Comparison of ENCODE assay signal across 1 cellular context in the genomic region with DNA sequence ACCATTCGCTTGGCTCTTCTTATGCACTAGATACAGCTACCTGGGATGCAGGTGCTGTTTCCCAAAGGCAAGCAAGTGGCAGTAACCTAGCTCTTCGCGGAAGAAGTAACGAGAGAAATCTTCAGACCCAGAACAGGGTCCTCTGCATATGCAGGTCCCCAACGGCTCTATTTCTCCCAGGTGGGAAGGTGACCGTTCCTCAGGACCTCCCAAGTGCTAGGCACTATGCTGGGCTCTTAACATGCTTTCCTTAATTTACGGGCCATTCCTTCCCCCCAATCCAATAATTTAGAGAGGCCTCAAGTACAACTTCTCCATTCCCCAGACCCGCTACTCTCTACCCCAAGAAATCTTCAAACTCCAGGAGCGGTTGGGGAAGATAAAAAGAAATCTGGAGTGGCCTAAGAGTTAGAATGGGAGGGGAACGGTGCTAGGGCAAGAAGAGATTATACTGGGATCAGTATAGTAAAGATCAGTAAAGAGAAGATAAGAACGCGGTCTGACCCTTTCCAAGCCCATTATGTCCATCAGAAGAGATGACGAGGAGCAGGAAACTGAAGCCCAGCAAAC.
TF ChIP-seq lines count a peak whose summit lies in the region.

No MANE protein-coding gene starts in this region.

TF ChIP-seq in K562, 482 proteins besides CTCF, POLR2A, EP300 and RAD21:
- 0 out of 2 replicates have a peak, but pooled peaks have one; percentile 19 for TF ChIP-seq HDAC2 (IDR thresholded peaks at IDR 0.05)
- no peak for TF ChIP-seq TARDBP (IDR thresholded peaks at IDR 0.05)
- TF ChIP-seq SRF (CRISPR knock-in tag; IDR thresholded peaks at IDR 0.05): 0 out of 4 replicates have a peak, but pooled peaks of 1 of the 2 experiments have one; percentile 38
- TF ChIP-seq ZNF140 (CRISPR knock-in tag; IDR thresholded peaks at IDR 0.05): no peak
- 0 out of 2 replicates have a peak, but pooled peaks have one; percentile 51 for TF ChIP-seq ESRRB (CRISPR knock-in tag; IDR thresholded peaks at IDR 0.05; ENCODE audit: borderline replicate concordance)
- TF ChIP-seq ZNF324 (CRISPR knock-in tag; IDR thresholded peaks at IDR 0.05): no peak
- TF ChIP-seq ETS2 (tag; IDR thresholded peaks at IDR 0.05; ENCODE audit: borderline replicate concordance, poor library complexity, severe bottlenecking): no peak
- peak in 1 of 2 experiments; percentile 53; a peak in 1 of 4 replicates for TF ChIP-seq RCOR1 (IDR thresholded peaks at IDR 0.05; ENCODE audit: borderline replicate concordance in 1 of 2, low read depth in 2 of 2, low read length in 2 of 2)
- TF ChIP-seq GATAD2B (IDR thresholded peaks at IDR 0.05; ENCODE audit: borderline replicate concordance): 0 out of 2 replicates have a peak, but pooled peaks have one; percentile 43
- 0 out of 2 replicates have a peak, but pooled peaks have one; percentile 0 for TF ChIP-seq BRD4 (IDR thresholded peaks at IDR 0.05)
- no peak for TF ChIP-seq SREBF1 (IDR thresholded peaks at IDR 0.05; ENCODE audit: borderline replicate concordance, low read depth, low read length)
- peak; percentile 69 for TF ChIP-seq CBFA2T3 (IDR thresholded peaks at IDR 0.05)
- TF ChIP-seq CBFA2T2 (conservative IDR thresholded peaks at IDR 0.05): 0 out of 2 replicates have a peak, but pooled peaks have one; percentile 17
- TF ChIP-seq, protein P1, sequence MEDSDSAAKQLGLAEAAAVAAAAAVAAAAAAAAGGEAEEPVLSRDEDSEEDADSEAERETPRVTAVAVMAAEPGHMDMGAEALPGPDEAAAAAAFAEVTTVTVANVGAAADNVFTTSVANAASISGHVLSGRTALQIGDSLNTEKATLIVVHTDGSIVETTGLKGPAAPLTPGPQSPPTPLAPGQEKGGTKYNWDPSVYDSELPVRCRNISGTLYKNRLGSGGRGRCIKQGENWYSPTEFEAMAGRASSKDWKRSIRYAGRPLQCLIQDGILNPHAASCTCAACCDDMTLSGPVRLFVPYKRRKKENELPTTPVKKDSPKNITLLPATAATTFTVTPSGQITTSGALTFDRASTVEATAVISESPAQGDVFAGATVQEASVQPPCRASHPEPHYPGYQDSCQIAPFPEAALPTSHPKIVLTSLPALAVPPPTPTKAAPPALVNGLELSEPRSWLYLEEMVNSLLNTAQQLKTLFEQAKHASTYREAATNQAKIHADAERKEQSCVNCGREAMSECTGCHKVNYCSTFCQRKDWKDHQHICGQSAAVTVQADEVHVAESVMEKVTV (CRISPR knock-in tag; IDR thresholded peaks at IDR 0.05): no peak
- TF ChIP-seq TEAD4 (IDR thresholded peaks at IDR 0.05; ENCODE audit: low read length): peak; percentile 51; the same call in 1 of the 2 replicates
- no peak for TF ChIP-seq TEAD4 (CRISPR knock-in tag; IDR thresholded peaks at IDR 0.05; ENCODE audit: borderline replicate concordance)
- TF ChIP-seq, protein P2, sequence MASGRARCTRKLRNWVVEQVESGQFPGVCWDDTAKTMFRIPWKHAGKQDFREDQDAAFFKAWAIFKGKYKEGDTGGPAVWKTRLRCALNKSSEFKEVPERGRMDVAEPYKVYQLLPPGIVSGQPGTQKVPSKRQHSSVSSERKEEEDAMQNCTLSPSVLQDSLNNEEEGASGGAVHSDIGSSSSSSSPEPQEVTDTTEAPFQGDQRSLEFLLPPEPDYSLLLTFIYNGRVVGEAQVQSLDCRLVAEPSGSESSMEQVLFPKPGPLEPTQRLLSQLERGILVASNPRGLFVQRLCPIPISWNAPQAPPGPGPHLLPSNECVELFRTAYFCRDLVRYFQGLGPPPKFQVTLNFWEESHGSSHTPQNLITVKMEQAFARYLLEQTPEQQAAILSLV (tag; IDR thresholded peaks at IDR 0.05): no peak
- peak; percentile 51 for TF ChIP-seq TAL1 (IDR thresholded peaks at IDR 0.05)
- TF ChIP-seq YBX1 (IDR thresholded peaks at IDR 0.05): no peak
- no peak for TF ChIP-seq RFX7 (CRISPR knock-in tag; IDR thresholded peaks at IDR 0.05)
- TF ChIP-seq NR2C1 (IDR thresholded peaks at IDR 0.05): peak; percentile 32; the same call in 1 of the 2 replicates
- TF ChIP-seq NR2C1 (tag; IDR thresholded peaks at IDR 0.05): no peak
- TF ChIP-seq ZNF589 (CRISPR knock-in tag; IDR thresholded peaks at IDR 0.05; ENCODE audit: low read depth): no peak
- TF ChIP-seq ZNF766 (CRISPR knock-in tag; conservative IDR thresholded peaks at IDR 0.05): peak; percentile 51; the same call in 1 of the 2 replicates
- 0 out of 4 replicates have a peak, but pooled peaks of 1 of the 2 experiments have one; percentile 25 for TF ChIP-seq HDAC1 (IDR thresholded peaks at IDR 0.05)
- TF ChIP-seq, protein P3, sequence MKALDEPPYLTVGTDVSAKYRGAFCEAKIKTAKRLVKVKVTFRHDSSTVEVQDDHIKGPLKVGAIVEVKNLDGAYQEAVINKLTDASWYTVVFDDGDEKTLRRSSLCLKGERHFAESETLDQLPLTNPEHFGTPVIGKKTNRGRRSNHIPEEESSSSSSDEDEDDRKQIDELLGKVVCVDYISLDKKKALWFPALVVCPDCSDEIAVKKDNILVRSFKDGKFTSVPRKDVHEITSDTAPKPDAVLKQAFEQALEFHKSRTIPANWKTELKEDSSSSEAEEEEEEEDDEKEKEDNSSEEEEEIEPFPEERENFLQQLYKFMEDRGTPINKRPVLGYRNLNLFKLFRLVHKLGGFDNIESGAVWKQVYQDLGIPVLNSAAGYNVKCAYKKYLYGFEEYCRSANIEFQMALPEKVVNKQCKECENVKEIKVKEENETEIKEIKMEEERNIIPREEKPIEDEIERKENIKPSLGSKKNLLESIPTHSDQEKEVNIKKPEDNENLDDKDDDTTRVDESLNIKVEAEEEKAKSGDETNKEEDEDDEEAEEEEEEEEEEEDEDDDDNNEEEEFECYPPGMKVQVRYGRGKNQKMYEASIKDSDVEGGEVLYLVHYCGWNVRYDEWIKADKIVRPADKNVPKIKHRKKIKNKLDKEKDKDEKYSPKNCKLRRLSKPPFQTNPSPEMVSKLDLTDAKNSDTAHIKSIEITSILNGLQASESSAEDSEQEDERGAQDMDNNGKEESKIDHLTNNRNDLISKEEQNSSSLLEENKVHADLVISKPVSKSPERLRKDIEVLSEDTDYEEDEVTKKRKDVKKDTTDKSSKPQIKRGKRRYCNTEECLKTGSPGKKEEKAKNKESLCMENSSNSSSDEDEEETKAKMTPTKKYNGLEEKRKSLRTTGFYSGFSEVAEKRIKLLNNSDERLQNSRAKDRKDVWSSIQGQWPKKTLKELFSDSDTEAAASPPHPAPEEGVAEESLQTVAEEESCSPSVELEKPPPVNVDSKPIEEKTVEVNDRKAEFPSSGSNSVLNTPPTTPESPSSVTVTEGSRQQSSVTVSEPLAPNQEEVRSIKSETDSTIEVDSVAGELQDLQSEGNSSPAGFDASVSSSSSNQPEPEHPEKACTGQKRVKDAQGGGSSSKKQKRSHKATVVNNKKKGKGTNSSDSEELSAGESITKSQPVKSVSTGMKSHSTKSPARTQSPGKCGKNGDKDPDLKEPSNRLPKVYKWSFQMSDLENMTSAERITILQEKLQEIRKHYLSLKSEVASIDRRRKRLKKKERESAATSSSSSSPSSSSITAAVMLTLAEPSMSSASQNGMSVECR (CRISPR knock-in tag; IDR thresholded peaks at IDR 0.05): 0 out of 2 replicates have a peak, but pooled peaks have one; percentile 2
- peak; percentile 45; the same call in 1 of the 2 replicates for TF ChIP-seq ARID1B (IDR thresholded peaks at IDR 0.05)
- TF ChIP-seq SIN3B (IDR thresholded peaks at IDR 0.05; ENCODE audit: low read depth): 0 out of 2 replicates have a peak, but pooled peaks have one; percentile 24
- TF ChIP-seq HEY1 (CRISPR knock-in tag; IDR thresholded peaks at IDR 0.05; ENCODE audit: borderline replicate concordance): no peak
- TF ChIP-seq, protein P4, sequence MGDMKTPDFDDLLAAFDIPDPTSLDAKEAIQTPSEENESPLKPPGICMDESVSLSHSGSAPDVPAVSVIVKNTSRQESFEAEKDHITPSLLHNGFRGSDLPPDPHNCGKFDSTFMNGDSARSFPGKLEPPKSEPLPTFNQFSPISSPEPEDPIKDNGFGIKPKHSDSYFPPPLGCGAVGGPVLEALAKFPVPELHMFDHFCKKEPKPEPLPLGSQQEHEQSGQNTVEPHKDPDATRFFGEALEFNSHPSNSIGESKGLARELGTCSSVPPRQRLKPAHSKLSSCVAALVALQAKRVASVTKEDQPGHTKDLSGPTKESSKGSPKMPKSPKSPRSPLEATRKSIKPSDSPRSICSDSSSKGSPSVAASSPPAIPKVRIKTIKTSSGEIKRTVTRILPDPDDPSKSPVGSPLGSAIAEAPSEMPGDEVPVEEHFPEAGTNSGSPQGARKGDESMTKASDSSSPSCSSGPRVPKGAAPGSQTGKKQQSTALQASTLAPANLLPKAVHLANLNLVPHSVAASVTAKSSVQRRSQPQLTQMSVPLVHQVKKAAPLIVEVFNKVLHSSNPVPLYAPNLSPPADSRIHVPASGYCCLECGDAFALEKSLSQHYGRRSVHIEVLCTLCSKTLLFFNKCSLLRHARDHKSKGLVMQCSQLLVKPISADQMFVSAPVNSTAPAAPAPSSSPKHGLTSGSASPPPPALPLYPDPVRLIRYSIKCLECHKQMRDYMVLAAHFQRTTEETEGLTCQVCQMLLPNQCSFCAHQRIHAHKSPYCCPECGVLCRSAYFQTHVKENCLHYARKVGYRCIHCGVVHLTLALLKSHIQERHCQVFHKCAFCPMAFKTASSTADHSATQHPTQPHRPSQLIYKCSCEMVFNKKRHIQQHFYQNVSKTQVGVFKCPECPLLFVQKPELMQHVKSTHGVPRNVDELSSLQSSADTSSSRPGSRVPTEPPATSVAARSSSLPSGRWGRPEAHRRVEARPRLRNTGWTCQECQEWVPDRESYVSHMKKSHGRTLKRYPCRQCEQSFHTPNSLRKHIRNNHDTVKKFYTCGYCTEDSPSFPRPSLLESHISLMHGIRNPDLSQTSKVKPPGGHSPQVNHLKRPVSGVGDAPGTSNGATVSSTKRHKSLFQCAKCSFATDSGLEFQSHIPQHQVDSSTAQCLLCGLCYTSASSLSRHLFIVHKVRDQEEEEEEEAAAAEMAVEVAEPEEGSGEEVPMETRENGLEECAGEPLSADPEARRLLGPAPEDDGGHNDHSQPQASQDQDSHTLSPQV (IDR thresholded peaks at IDR 0.05): no peak
- no peak for TF ChIP-seq ZNF23 (CRISPR knock-in tag; IDR thresholded peaks at IDR 0.05)
- TF ChIP-seq KDM1A (IDR thresholded peaks at IDR 0.05): peak; percentile 79 to 84; a peak in 3 of 4 replicates
- TF ChIP-seq PURB (CRISPR knock-in tag; IDR thresholded peaks at IDR 0.05; ENCODE audit: low read depth): no peak
- no peak for TF ChIP-seq MECOM (CRISPR knock-in tag; IDR thresholded peaks at IDR 0.05)
- TF ChIP-seq RBM17 (IDR thresholded peaks at IDR 0.05; ENCODE audit: borderline replicate concordance, low read depth, low read length): no peak
- TF ChIP-seq, protein P5, sequence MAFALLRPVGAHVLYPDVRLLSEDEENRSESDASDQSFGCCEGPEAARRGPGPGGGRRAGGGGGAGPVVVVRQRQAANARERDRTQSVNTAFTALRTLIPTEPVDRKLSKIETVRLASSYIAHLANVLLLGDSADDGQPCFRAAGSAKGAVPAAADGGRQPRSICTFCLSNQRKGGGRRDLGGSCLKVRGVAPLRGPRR (CRISPR knock-in tag; IDR thresholded peaks at IDR 0.05): no peak
- TF ChIP-seq THRAP3 (IDR thresholded peaks at IDR 0.05; ENCODE audit: borderline replicate concordance): peak; percentile 38; the same call in 1 of the 2 replicates
- TF ChIP-seq, protein P6, sequence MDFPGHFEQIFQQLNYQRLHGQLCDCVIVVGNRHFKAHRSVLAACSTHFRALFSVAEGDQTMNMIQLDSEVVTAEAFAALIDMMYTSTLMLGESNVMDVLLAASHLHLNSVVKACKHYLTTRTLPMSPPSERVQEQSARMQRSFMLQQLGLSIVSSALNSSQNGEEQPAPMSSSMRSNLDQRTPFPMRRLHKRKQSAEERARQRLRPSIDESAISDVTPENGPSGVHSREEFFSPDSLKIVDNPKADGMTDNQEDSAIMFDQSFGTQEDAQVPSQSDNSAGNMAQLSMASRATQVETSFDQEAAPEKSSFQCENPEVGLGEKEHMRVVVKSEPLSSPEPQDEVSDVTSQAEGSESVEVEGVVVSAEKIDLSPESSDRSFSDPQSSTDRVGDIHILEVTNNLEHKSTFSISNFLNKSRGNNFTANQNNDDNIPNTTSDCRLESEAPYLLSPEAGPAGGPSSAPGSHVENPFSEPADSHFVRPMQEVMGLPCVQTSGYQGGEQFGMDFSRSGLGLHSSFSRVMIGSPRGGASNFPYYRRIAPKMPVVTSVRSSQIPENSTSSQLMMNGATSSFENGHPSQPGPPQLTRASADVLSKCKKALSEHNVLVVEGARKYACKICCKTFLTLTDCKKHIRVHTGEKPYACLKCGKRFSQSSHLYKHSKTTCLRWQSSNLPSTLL (IDR thresholded peaks at IDR 0.05): no peak
- no peak for TF ChIP-seq MIER1 (IDR thresholded peaks at IDR 0.05; ENCODE audit: low read depth)
- no peak for TF ChIP-seq FOXJ3 (CRISPR knock-in tag; IDR thresholded peaks at IDR 0.05)
